Comparison of ENCODE assay signal across 12 cellular contexts in the genomic region with DNA sequence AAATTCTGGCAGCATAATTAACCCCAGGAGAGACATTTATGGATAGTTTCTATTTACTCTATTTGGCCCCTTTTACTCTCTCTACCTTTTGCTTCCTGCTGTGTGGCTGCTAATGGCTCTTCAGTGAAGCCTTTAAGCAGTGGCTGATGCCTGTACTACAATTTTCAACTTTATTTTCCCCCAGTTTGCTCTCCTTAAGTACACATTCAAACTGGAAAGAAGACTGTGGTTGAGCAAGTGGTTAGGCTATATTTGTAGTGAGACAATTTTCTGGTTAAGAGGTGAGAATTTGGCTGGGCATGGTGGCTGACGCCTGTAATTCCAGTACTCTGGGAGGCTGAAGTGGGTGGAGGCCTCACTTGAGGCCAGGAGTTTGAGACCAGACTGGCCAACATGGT. TPM values are rescaled to one million over a fixed set of nuclear protein-coding genes. Genes with fewer than 3 reads are reported as not detected.
DNase-seq lines count a peak whose midpoint lies in the region; ATAC-seq and TF ChIP-seq lines count a peak whose summit lies in the region.
"Had no signal": no experiment of that assay in that cellular context is flagged by ENCODE, and none has a peak within 500 bp of the region (broad histone marks: within the 10 kb centered on the region; RNA-seq: fewer than 3 reads in every experiment).

No MANE protein-coding gene starts in this region.

- peak overlapping the region; percentile 6 for H3K4me3 Mint-ChIP-seq in CD8-positive, alpha-beta T cell
- H3K4me3 Mint-ChIP-seq in T-helper 2 cell treated with Interferon-gamma antibody and Interleukin-4, amounts not matched to agents 5 μg/mL and 100 μg/mL, for 36 hours, result peak overlapping the region; percentile 37
- no peak overlapping the region for H3K4me3 Mint-ChIP-seq in memory B cell
- H3K4me3 Mint-ChIP-seq: neural progenitor cell had no signal

- POLR2A ChIA-PET in CD8-positive, alpha-beta T cell (lab: Charles Lee), result interaction anchor here (2.0 kb wide), 1 partner anchor 8 kb away, joined by 16 read pairs; a partner anchor contains a TSS

- no peaks in the 10 kb centered on the region for H3K9me3 Mint-ChIP-seq in CD8-positive, alpha-beta T cell
- no peaks in the 10 kb centered on the region for H3K9me3 Mint-ChIP-seq in T-helper 2 cell treated with Interferon-gamma antibody and Interleukin-4, amounts not matched to agents 5 μg/mL and 100 μg/mL, for 36 hours
- peaks cover 2% of the 10 kb centered on the region for H3K9me3 Mint-ChIP-seq in memory B cell

- no peaks in the 10 kb centered on the region for H3K27me3 Mint-ChIP-seq in CD8-positive, alpha-beta T cell (ENCODE audit: low read depth)
- H3K27me3 Mint-ChIP-seq in T-helper 2 cell treated with Interferon-gamma antibody and Interleukin-4, amounts not matched to agents 5 μg/mL and 100 μg/mL, for 36 hours (ENCODE audit: low read depth), result no peaks in the 10 kb centered on the region
- H3K27me3 Mint-ChIP-seq in memory B cell, result no peaks in the 10 kb centered on the region

- H3K9me3 ChIP-seq in CD8-positive, alpha-beta T cell (ENCODE audit: low read length), result no peaks in the 10 kb centered on the region
- H3K9me3 ChIP-seq: Peyer's patch had no signal

- H3K4me1 ChIP-seq in CD8-positive, alpha-beta T cell (ENCODE audit: insufficient read depth, low read length), result peaks cover 19% of the 10 kb centered on the region

- TF ChIP-seq CTCF in CD8-positive, alpha-beta T cell (IDR thresholded peaks at IDR 0.05), result no peak

- peak; percentile 67 for ATAC-seq in CD8-positive, alpha-beta T cell
- ATAC-seq in GM18868 (IDR thresholded peaks at IDR 0.05; ENCODE audit: unreplicated experiment), result peak; percentile 48
- no peak for ATAC-seq in memory B cell (ENCODE audit: low read depth)
- ATAC-seq in GM19397 (IDR thresholded peaks at IDR 0.05; ENCODE audit: unreplicated experiment), result no peak

- DNase-seq in CD8-positive, alpha-beta T cell, result no peak
- peak; percentile 22 for DNase-seq in T-helper 2 cell treated with Interferon-gamma antibody and Interleukin-4, amounts not matched to agents 5 μg/mL and 100 μg/mL, for 36 hours (ENCODE audit: low spot score)
- no peak for DNase-seq in memory B cell (ENCODE audit: low spot score in 2 of 2)
- DNase-seq in ecto neural progenitor cell (ENCODE audit: low spot score), result no peak
- DNase-seq in activated effector memory CD4-positive, alpha-beta T cell treated with Interleukin-2 at 50 U/mL for 16 hours, result no peak
- no peak for DNase-seq in NCI-H1092 treated with DMSO at 0.1 percent for 48 hours (lab: John Stamatoyannopoulos, UW)
- DNase-seq: GOT3, Peyer's patch, trophoblast cell had no signal

- intact Hi-C loops in CD8-positive, alpha-beta T cell (cut with DNase I, micrococcal nuclease), result no loop called here

- H3K4me1 Mint-ChIP-seq in CD8-positive, alpha-beta T cell (ENCODE audit: low read depth), result peaks cover 40% of the 10 kb centered on the region
- H3K4me1 Mint-ChIP-seq in T-helper 2 cell treated with Interferon-gamma antibody and Interleukin-4, amounts not matched to agents 5 μg/mL and 100 μg/mL, for 36 hours (ENCODE audit: low read depth), result peaks cover 26% of the 10 kb centered on the region
- peaks cover 12% of the 10 kb centered on the region for H3K4me1 Mint-ChIP-seq in memory B cell

- H3K27ac Mint-ChIP-seq in CD8-positive, alpha-beta T cell, result peak overlapping the region; percentile 33
- H3K27ac Mint-ChIP-seq in T-helper 2 cell treated with Interferon-gamma antibody and Interleukin-4, amounts not matched to agents 5 μg/mL and 100 μg/mL, for 36 hours, result peak overlapping the region; percentile 13
- H3K27ac Mint-ChIP-seq in memory B cell, result peak overlapping the region; percentile 64
- H3K27ac Mint-ChIP-seq: neural progenitor cell had no signal

- no peaks in the 10 kb centered on the region for H3K36me3 ChIP-seq in CD8-positive, alpha-beta T cell (ENCODE audit: insufficient read depth, low read length)
- H3K36me3 ChIP-seq: neural progenitor cell had no signal

- H3K27ac ChIP-seq in CD8-positive, alpha-beta T cell (ENCODE audit: low read depth, low read length), result no peak overlapping the region
- H3K27ac ChIP-seq: neural progenitor cell had no signal

- no peak overlapping the region for H3K4me3 ChIP-seq in CD8-positive, alpha-beta T cell (ENCODE audit: low read depth, low read length)
- H3K4me3 ChIP-seq: neural progenitor cell, Peyer's patch had no signal

- H3K27me3 ChIP-seq in CD8-positive, alpha-beta T cell (ENCODE audit: insufficient read depth, low read length), result no peaks in the 10 kb centered on the region
- H3K27me3 ChIP-seq: neural progenitor cell, Peyer's patch had no signal

- peaks cover 20% of the 10 kb centered on the region for H3K36me3 Mint-ChIP-seq in CD8-positive, alpha-beta T cell
- peaks cover 22% of the 10 kb centered on the region for H3K36me3 Mint-ChIP-seq in T-helper 2 cell treated with Interferon-gamma antibody and Interleukin-4, amounts not matched to agents 5 μg/mL and 100 μg/mL, for 36 hours (ENCODE audit: low read depth)
- H3K36me3 Mint-ChIP-seq in memory B cell, result peaks cover 15% of the 10 kb centered on the region

- CTCF ChIA-PET in CD8-positive, alpha-beta T cell (lab: Charles Lee), result interaction anchor here (1.2 to 1.8 kb wide), 4 partner anchors 16 to 72 kb away, joined by 3 to 7 read pairs (median 4); no protein-coding TSS in a partner anchor

RNA-seq across cellular contexts. Expression of a gene that starts 8.5 kb away (rescaled TPM):
- total RNA-seq in CD8-positive, alpha-beta T cell, result 10 to 100 TPM in 1 of 2 experiments, 1 to 10 TPM in 1; 7.4 to 10.0 TPM

Comparison
In these comparisons a context has a peak if more than half of its experiments do, and no peak if none do; other contexts are left out.
1. ATAC-seq: peak in CD8-positive, alpha-beta T cell (single experiment) and GM18868 (single experiment); none in memory B cell (single experiment) and GM19397 (single experiment).
2. H3K27ac Mint-ChIP-seq: peak in every context shown above with its lines; median percentile 64 in memory B cell; 33 in CD8-positive, alpha-beta T cell; 13 in T-helper 2 cell treated with Interferon-gamma antibody and Interleukin-4, amounts not matched to agents 5 μg/mL and 100 μg/mL, for 36 hours.